14 cellular contexts compared by ENCODE assay signal in the genomic region with DNA sequence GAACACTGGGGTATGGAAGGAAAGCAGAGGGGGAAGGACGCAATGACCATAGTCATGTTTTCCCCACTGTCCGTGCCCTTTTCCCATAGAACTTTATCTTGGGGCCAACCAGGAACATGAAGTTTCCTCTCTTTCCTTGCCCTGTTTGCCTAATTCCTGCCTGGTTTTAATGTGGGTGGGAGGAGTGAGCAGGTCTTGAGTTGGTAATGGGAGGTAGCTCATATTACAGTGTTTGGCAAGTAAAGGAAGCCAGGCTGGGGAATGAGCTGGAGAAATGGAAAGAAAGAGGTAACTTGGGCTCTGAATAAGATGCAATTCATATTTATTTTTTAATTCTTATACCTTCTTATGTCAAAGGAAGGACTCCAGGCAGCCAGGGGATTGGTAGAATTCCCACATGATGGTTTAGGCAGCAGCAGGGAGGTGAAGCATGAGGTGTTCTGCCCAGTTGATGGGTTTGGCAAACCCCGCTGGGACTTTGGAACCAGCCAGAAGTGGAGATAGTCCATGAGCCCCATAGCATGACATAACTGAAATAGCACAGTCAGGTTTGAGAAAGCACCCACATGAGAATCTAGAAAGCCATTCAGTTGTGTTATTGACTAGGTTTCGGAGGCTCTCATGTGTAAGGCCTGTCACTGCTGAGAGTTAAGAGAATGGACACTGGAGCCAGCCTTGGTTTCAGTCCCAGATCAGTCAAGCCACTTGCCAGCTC.
DNase-seq lines count a peak whose midpoint lies in the region; ATAC-seq and TF ChIP-seq lines count a peak whose summit lies in the region.
"Had no signal": no experiment of that assay in that cellular context is flagged by ENCODE, and none has a peak within 500 bp of the region (broad histone marks: within the 10 kb centered on the region; RNA-seq: fewer than 3 reads in every experiment).

No MANE protein-coding gene starts in this region.

- 95 to 99% methylated on average over 4 of the region's 4 CpGs for WGBS in sigmoid colon, 2 donors

- TF ChIP-seq CTCF in sigmoid colon (IDR thresholded peaks at IDR 0.05): no peak

- no peaks in the 10 kb centered on the region for H3K9me3 ChIP-seq in sigmoid colon
- H3K9me3 ChIP-seq: Peyer's patch, thyroid gland had no signal

- ATAC-seq in Right ventricle myocardium inferior (peak; percentile 51), left cardiac atrium (no peak), GM21737 (IDR thresholded peaks at IDR 0.05; ENCODE audit: unreplicated experiment) (peak; percentile 56), HG03354 (IDR thresholded peaks at IDR 0.05; ENCODE audit: poor library complexity, severe bottlenecking, unreplicated experiment) (peak; percentile 66), GM19324 (IDR thresholded peaks at IDR 0.05; ENCODE audit: low FRiP score, unreplicated experiment) (no peak)
- no peak for ATAC-seq in stimulated activated naive CD8-positive, alpha-beta T cell treated with anti-CD3 and anti-CD28 coated beads, Interleukin-15, Interleukin-2, amounts not matched to agents 100 U/mL and 50 U/mL, for 24 hours
- ATAC-seq: activated T-cell treated with anti-CD3 and anti-CD28 coated beads, Interleukin-2, amount 50 U/mL, for 72 hours had no signal

- no peak for TF ChIP-seq EP300 in sigmoid colon (IDR thresholded peaks at IDR 0.05)

- intact Hi-C loops in Right ventricle myocardium inferior (cut with DNase I) (no loop called here), left cardiac atrium (cut with DNase I) (no loop called here), sigmoid colon (cut with DNase I) (no loop called here)

- H3K4me3 ChIP-seq in sigmoid colon: no peak overlapping the region
- H3K4me3 ChIP-seq: Peyer's patch, thyroid gland had no signal

- TF ChIP-seq POLR2A in sigmoid colon (IDR thresholded peaks at IDR 0.05): no peak

- DNase-seq in Right ventricle myocardium inferior (ENCODE audit: missing footprints) (no peak), left cardiac atrium (no peak), sigmoid colon (peak; percentile 14), substantia nigra (lab: John Stamatoyannopoulos, UW) (no peak)
- DNase-seq in stimulated activated naive CD8-positive, alpha-beta T cell treated with anti-CD3 and anti-CD28 coated beads, Interleukin-15, Interleukin-2, amounts not matched to agents 100 U/mL and 50 U/mL, for 24 hours: no peak
- DNase-seq: activated T-cell treated with anti-CD3 and anti-CD28 coated beads, Interleukin-2, amount 50 U/mL, for 72 hours; central memory CD4-positive, alpha-beta T cell; NCI-H2081; posterior cingulate gyrus; thyroid gland had no signal

- H3K4me1 ChIP-seq in sigmoid colon: no peaks in the 10 kb centered on the region
- H3K4me1 ChIP-seq: Peyer's patch, thyroid gland had no signal

- H3K27ac ChIP-seq in sigmoid colon (no peak overlapping the region), substantia nigra (ENCODE audit: low read depth, low read length, poor library complexity, severe bottlenecking) (no peak overlapping the region)
- H3K27ac ChIP-seq: Peyer's patch, thyroid gland had no signal

- H3K36me3 ChIP-seq in sigmoid colon: peaks cover 0 to 87% (median 40%) of the 10 kb centered on the region in 4 donors

- no peaks in the 10 kb centered on the region for H3K27me3 ChIP-seq in sigmoid colon
- H3K27me3 ChIP-seq: Peyer's patch, thyroid gland had no signal

Comparison
In these comparisons a context has a peak if more than half of its experiments do, and no peak if none do; other contexts are left out.
1. ATAC-seq: peak in Right ventricle myocardium inferior (single experiment), GM21737 (single experiment) and HG03354 (single experiment); none in left cardiac atrium (0 of 2), GM19324 (single experiment) and stimulated activated naive CD8-positive, alpha-beta T cell treated with anti-CD3 and anti-CD28 coated beads, Interleukin-15, Interleukin-2, amounts not matched to agents 100 U/mL and 50 U/mL, for 24 hours (single experiment).